Comparison of ENCODE assay signal across 1 cellular context in genomic region chr3:186612721-186613636, GRCh38.
A peak's percentile ranks its signal among the peaks of the same experiment; 100 is the strongest.
TF ChIP-seq lines count a peak whose summit lies in the region.

A gene with protein sequence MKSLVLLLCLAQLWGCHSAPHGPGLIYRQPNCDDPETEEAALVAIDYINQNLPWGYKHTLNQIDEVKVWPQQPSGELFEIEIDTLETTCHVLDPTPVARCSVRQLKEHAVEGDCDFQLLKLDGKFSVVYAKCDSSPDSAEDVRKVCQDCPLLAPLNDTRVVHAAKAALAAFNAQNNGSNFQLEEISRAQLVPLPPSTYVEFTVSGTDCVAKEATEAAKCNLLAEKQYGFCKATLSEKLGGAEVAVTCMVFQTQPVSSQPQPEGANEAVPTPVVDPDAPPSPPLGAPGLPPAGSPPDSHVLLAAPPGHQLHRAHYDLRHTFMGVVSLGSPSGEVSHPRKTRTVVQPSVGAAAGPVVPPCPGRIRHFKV (plus strand): TSS chr3:186613060. CDS start chr3:186613142, 82 bp downstream.

TF ChIP-seq in HepG2, 621 proteins besides CTCF, POLR2A, EP300 and RAD21 (continued from another document and continues in another):
- TF ChIP-seq ZNF142 (CRISPR knock-in tag; IDR thresholded peaks at IDR 0.05) (peak; percentile 56; the same call in 1 of the 2 replicates), SP5 (CRISPR knock-in tag; IDR thresholded peaks at IDR 0.05; ENCODE audit: borderline replicate concordance, low read depth) (no peak), EEA1 (CRISPR knock-in tag; IDR thresholded peaks at IDR 0.05; ENCODE audit: borderline replicate concordance) (no peak), NFKBIZ (CRISPR knock-in tag; IDR thresholded peaks at IDR 0.05) (peak; percentile 86), TIGD3 (CRISPR knock-in tag; IDR thresholded peaks at IDR 0.05; ENCODE audit: borderline replicate concordance) (peak; percentile 88; the same call in 1 of the 2 replicates), ZNF616 (CRISPR knock-in tag; IDR thresholded peaks at IDR 0.05; ENCODE audit: low read depth) (no peak), THYN1 (CRISPR knock-in tag; IDR thresholded peaks at IDR 0.05; ENCODE audit: borderline replicate concordance, low read depth) (no peak), WIZ (CRISPR knock-in tag; IDR thresholded peaks at IDR 0.05) (no peak), TAF1 (CRISPR knock-in tag; IDR thresholded peaks at IDR 0.05) (peak; percentile 75), TBL1XR1 (IDR thresholded peaks at IDR 0.05; ENCODE audit: borderline replicate concordance, low read length, partially characterized antibody) (peak; percentile 89), ZNF17 (CRISPR knock-in tag; IDR thresholded peaks at IDR 0.05) (peak; percentile 23; the same call in 1 of the 2 replicates), RARA (CRISPR knock-in tag; IDR thresholded peaks at IDR 0.05) (peak; percentile 90), ZNF510 (CRISPR knock-in tag; IDR thresholded peaks at IDR 0.05; ENCODE audit: low read depth) (no peak; the same call in 1 of the 2 replicates), SIN3A (IDR thresholded peaks at IDR 0.05; ENCODE audit: borderline replicate concordance, low read depth, low read length) (no peak), ZZZ3 (CRISPR knock-in tag; IDR thresholded peaks at IDR 0.05; ENCODE audit: borderline replicate concordance) (peak; percentile 87; the same call in 1 of the 2 replicates), NFKB2 (CRISPR knock-in tag; IDR thresholded peaks at IDR 0.05; ENCODE audit: borderline replicate concordance) (peak; percentile 96), ZNF768 (CRISPR knock-in tag; IDR thresholded peaks at IDR 0.05) (no peak), ERF (CRISPR knock-in tag; IDR thresholded peaks at IDR 0.05) (peak; percentile 82), ZNF292 (CRISPR knock-in tag; IDR thresholded peaks at IDR 0.05; ENCODE audit: borderline replicate concordance, low read depth) (peak; percentile 81; the same call in 1 of the 2 replicates), MEIS1 (CRISPR knock-in tag; IDR thresholded peaks at IDR 0.05; ENCODE audit: borderline replicate concordance) (no peak; the same call in 1 of the 2 replicates), TCF7 (IDR thresholded peaks at IDR 0.05; ENCODE audit: low read depth) (peak; percentile 98), MIER2 (CRISPR knock-in tag; IDR thresholded peaks at IDR 0.05) (no peak), RORA (CRISPR knock-in tag; IDR thresholded peaks at IDR 0.05) (peak; percentile 70; the same call in 1 of the 2 replicates), JUN (CRISPR knock-in tag; IDR thresholded peaks at IDR 0.05) (peak; percentile 83), PPARG (CRISPR knock-in tag; conservative IDR thresholded peaks at IDR 0.05) (peak; percentile 72), AGO2 (optimal IDR thresholded peaks at IDR 0.05; ENCODE audit: low read depth, low read length) (no peak), ZBTB38 (CRISPR knock-in tag; IDR thresholded peaks at IDR 0.05) (peak; percentile 82), TCF7L2 (IDR thresholded peaks at IDR 0.05; ENCODE audit: low read depth, low read length) (peak; percentile 67; the same call in 1 of the 2 replicates), SMAD1 (CRISPR knock-in tag; IDR thresholded peaks at IDR 0.05; ENCODE audit: borderline replicate concordance, low read depth) (no peak), ZNF549 (CRISPR knock-in tag; IDR thresholded peaks at IDR 0.05) (0 out of 2 replicates have a peak, but pooled peaks have one; percentile 31), ZNF878 (CRISPR knock-in tag; IDR thresholded peaks at IDR 0.05) (no peak), EED (CRISPR knock-in tag; IDR thresholded peaks at IDR 0.05) (peak; percentile 56; the same call in 1 of the 2 replicates), ZNF337 (CRISPR knock-in tag; IDR thresholded peaks at IDR 0.05; ENCODE audit: borderline replicate concordance, low read depth) (no peak; the same call in 1 of the 2 replicates), JUND (CRISPR knock-in tag; IDR thresholded peaks at IDR 0.05) (peak; percentile 61), ZSCAN31 (CRISPR knock-in tag; IDR thresholded peaks at IDR 0.05; ENCODE audit: low read depth) (peak; percentile 40; the same call in 1 of the 2 replicates), TEAD3 (CRISPR knock-in tag; optimal IDR thresholded peaks at IDR 0.05; ENCODE audit: borderline replicate concordance) (peak; percentile 60), TCF12 (IDR thresholded peaks at IDR 0.05) (no peak), TCF12 (CRISPR knock-in tag; IDR thresholded peaks at IDR 0.05) (peak; percentile 98), RCOR2 (CRISPR knock-in tag; IDR thresholded peaks at IDR 0.05) (peak; percentile 82), ZNF652 (CRISPR knock-in tag; IDR thresholded peaks at IDR 0.05; ENCODE audit: borderline replicate concordance, low read depth) (peak; percentile 18), NR1H2 (CRISPR knock-in tag; IDR thresholded peaks at IDR 0.05; ENCODE audit: borderline replicate concordance, low read depth) (peak; percentile 42; the same call in 1 of the 2 replicates), RBM22 (optimal IDR thresholded peaks at IDR 0.05; ENCODE audit: low read length) (peak; percentile 95)
- TF ChIP-seq, protein P1, sequence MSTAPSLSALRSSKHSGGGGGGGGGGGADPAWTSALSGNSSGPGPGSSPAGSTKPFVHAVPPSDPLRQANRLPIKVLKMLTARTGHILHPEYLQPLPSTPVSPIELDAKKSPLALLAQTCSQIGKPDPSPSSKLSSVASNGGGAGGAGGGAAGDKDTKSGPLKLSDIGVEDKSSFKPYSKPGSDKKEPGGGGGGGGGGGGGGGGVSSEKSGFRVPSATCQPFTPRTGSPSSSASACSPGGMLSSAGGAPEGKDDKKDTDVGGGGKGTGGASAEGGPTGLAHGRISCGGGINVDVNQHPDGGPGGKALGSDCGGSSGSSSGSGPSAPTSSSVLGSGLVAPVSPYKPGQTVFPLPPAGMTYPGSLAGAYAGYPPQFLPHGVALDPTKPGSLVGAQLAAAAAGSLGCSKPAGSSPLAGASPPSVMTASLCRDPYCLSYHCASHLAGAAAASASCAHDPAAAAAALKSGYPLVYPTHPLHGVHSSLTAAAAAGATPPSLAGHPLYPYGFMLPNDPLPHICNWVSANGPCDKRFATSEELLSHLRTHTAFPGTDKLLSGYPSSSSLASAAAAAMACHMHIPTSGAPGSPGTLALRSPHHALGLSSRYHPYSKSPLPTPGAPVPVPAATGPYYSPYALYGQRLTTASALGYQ (CRISPR knock-in tag; IDR thresholded peaks at IDR 0.05) = peak; percentile 97
- TF ChIP-seq, protein P2, sequence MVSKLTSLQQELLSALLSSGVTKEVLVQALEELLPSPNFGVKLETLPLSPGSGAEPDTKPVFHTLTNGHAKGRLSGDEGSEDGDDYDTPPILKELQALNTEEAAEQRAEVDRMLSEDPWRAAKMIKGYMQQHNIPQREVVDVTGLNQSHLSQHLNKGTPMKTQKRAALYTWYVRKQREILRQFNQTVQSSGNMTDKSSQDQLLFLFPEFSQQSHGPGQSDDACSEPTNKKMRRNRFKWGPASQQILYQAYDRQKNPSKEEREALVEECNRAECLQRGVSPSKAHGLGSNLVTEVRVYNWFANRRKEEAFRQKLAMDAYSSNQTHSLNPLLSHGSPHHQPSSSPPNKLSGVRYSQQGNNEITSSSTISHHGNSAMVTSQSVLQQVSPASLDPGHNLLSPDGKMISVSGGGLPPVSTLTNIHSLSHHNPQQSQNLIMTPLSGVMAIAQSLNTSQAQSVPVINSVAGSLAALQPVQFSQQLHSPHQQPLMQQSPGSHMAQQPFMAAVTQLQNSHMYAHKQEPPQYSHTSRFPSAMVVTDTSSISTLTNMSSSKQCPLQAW (CRISPR knock-in tag; IDR thresholded peaks at IDR 0.05) = peak; percentile 98
- TF ChIP-seq, protein P3, sequence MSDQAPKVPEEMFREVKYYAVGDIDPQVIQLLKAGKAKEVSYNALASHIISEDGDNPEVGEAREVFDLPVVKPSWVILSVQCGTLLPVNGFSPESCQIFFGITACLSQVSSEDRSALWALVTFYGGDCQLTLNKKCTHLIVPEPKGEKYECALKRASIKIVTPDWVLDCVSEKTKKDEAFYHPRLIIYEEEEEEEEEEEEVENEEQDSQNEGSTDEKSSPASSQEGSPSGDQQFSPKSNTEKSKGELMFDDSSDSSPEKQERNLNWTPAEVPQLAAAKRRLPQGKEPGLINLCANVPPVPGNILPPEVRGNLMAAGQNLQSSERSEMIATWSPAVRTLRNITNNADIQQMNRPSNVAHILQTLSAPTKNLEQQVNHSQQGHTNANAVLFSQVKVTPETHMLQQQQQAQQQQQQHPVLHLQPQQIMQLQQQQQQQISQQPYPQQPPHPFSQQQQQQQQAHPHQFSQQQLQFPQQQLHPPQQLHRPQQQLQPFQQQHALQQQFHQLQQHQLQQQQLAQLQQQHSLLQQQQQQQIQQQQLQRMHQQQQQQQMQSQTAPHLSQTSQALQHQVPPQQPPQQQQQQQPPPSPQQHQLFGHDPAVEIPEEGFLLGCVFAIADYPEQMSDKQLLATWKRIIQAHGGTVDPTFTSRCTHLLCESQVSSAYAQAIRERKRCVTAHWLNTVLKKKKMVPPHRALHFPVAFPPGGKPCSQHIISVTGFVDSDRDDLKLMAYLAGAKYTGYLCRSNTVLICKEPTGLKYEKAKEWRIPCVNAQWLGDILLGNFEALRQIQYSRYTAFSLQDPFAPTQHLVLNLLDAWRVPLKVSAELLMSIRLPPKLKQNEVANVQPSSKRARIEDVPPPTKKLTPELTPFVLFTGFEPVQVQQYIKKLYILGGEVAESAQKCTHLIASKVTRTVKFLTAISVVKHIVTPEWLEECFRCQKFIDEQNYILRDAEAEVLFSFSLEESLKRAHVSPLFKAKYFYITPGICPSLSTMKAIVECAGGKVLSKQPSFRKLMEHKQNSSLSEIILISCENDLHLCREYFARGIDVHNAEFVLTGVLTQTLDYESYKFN (CRISPR knock-in tag; conservative IDR thresholded peaks at IDR 0.05) = peak; percentile 98
- TF ChIP-seq, protein P4, sequence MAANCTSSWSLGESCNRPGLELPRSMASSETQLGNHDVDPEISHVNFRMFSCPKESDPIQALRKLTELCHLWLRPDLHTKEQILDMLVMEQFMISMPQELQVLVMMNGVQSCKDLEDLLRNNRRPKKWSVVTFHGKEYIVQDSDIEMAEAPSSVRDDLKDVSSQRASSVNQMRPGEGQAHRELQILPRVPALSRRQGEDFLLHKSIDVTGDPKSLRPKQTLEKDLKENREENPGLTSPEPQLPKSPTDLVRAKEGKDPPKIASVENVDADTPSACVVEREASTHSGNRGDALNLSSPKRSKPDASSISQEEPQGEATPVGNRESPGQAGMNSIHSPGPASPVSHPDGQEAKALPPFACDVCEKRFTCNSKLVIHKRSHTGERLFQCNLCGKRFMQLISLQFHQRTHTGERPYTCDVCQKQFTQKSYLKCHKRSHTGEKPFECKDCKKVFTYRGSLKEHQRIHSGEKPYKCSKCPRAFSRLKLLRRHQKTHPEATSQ (CRISPR knock-in tag; IDR thresholded peaks at IDR 0.05; ENCODE audit: borderline replicate concordance) = peak; percentile 52; the same call in 1 of the 2 replicates
- TF ChIP-seq, protein P5, sequence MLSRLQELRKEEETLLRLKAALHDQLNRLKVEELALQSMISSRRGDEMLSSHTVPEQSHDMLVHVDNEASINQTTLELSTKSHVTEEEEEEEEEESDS (CRISPR knock-in tag; IDR thresholded peaks at IDR 0.05; ENCODE audit: borderline replicate concordance) = peak; percentile 84
- TF ChIP-seq, protein P6, sequence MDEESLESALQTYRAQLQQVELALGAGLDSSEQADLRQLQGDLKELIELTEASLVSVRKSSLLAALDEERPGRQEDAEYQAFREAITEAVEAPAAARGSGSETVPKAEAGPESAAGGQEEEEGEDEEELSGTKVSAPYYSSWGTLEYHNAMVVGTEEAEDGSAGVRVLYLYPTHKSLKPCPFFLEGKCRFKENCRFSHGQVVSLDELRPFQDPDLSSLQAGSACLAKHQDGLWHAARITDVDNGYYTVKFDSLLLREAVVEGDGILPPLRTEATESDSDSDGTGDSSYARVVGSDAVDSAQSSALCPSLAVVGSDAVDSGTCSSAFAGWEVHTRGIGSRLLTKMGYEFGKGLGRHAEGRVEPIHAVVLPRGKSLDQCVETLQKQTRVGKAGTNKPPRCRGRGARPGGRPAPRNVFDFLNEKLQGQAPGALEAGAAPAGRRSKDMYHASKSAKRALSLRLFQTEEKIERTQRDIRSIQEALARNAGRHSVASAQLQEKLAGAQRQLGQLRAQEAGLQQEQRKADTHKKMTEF (CRISPR knock-in tag; IDR thresholded peaks at IDR 0.05) = peak; percentile 90
